In the genomic region with DNA sequence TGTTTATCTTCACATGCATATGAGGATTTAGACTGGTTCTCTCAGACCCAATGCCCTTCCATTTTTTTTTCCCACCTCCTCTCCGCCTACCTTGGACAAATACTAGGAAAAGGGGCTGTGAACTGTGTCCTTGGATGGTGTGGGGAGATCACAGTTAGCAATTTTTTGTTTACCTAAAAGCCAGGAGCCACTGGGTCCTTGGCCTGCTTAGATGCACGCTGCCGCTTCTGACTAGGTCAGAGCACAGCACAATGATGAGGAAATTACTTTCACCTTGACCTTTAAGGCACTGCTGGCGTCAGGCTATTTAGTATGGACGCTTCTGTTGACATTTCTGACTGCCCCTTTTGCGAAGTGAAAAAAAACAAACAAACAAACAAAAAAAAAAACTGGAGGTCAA, we compare ENCODE assay signal across 24 cellular contexts. TPM values are rescaled to one million over a fixed set of nuclear protein-coding genes. Genes with fewer than 3 reads are reported as not detected.
DNase-seq lines count a peak whose midpoint lies in the region; ATAC-seq and TF ChIP-seq lines count a peak whose summit lies in the region.
"Had no signal": no experiment of that assay in that cellular context is flagged by ENCODE, and none has a peak within 500 bp of the region (broad histone marks: within the 10 kb centered on the region; RNA-seq: fewer than 3 reads in every experiment).

No MANE protein-coding gene starts in this region.

- ATAC-seq in CD4-positive, CD25-positive, alpha-beta regulatory T cell (ENCODE audit: low read depth in 2 of 2) = no peak
- ATAC-seq: HCT116, Right ventricle myocardium inferior had no signal

- no peaks in the 10 kb centered on the region for H3K36me3 ChIP-seq in CD4-positive, CD25-positive, alpha-beta regulatory T cell (ENCODE audit: control insufficient read depth, insufficient read depth, low read length)
- no peaks in the 10 kb centered on the region for H3K36me3 ChIP-seq in adrenal gland (replicated peaks in 1 of 2)

- peaks cover 3% of the 10 kb centered on the region for H3K27me3 Mint-ChIP-seq in CD4-positive, CD25-positive, alpha-beta regulatory T cell
- H3K27me3 Mint-ChIP-seq in nephron progenitor cell (ENCODE audit: low read depth, poor library complexity) (peaks cover 16% of the 10 kb centered on the region), Calu3 (ENCODE audit: unreplicated experiment) (peaks cover 12% of the 10 kb centered on the region)
- H3K27me3 Mint-ChIP-seq: CD4-positive, alpha-beta memory T cell had no signal

- H3K9me3 ChIP-seq in CD4-positive, CD25-positive, alpha-beta regulatory T cell (ENCODE audit: control insufficient read depth in 2 of 2, low read length in 2 of 2) = no peaks in the 10 kb centered on the region
- H3K9me3 ChIP-seq in adrenal gland (replicated peaks in 1 of 3) = no peaks in the 10 kb centered on the region

- H3K36me3 Mint-ChIP-seq in CD4-positive, CD25-positive, alpha-beta regulatory T cell = no peaks in the 10 kb centered on the region
- H3K36me3 Mint-ChIP-seq in nephron progenitor cell (ENCODE audit: low read depth) (no peaks in the 10 kb centered on the region), Calu3 (ENCODE audit: insufficient read depth, unreplicated experiment) (peaks cover 17% of the 10 kb centered on the region)

- no peak overlapping the region for H3K4me3 ChIP-seq in CD4-positive, CD25-positive, alpha-beta regulatory T cell (ENCODE audit: low read depth, low read length)
- no peak overlapping the region for H3K4me3 ChIP-seq in adrenal gland

- WGBS in adrenal gland, 4 donors = 25 to 40% (median 36%) methylated on average over 6 of the region's 6 CpGs

- TF ChIP-seq POLR2A in adrenal gland (IDR thresholded peaks at IDR 0.05) = no peak

- intact Hi-C loops in adrenal gland (cut with DNase I) (no loop called here), Calu3 (cut with micrococcal nuclease; ENCODE audit: unreplicated experiment) (no loop called here)

- H3K27ac Mint-ChIP-seq in CD4-positive, CD25-positive, alpha-beta regulatory T cell = no peak overlapping the region
- H3K27ac Mint-ChIP-seq in nephron progenitor cell (no peak overlapping the region), Calu3 (ENCODE audit: unreplicated experiment) (no peak overlapping the region)

- H3K4me1 ChIP-seq in CD4-positive, CD25-positive, alpha-beta regulatory T cell (ENCODE audit: control insufficient read depth, insufficient read depth, low read length, poor library complexity, severe bottlenecking) = peaks cover 12% of the 10 kb centered on the region
- H3K4me1 ChIP-seq in adrenal gland (replicated peaks in 1 of 2) = peaks cover 0 to 29% of the 10 kb centered on the region in 2 donors

- CTCF ChIA-PET in Calu3 (lab: Charles Lee) = no interaction called here

- TF ChIP-seq CTCF in adrenal gland (IDR thresholded peaks at IDR 0.05) = no peak
- no peak for TF ChIP-seq CTCF in nephron progenitor cell (IDR thresholded peaks at IDR 0.05)
- TF ChIP-seq CTCF in Calu3 (IDR thresholded peaks at IDR 0.05; ENCODE audit: unreplicated experiment) = no peak

- H3K9me3 Mint-ChIP-seq in CD4-positive, CD25-positive, alpha-beta regulatory T cell = no peaks in the 10 kb centered on the region
- no peaks in the 10 kb centered on the region for H3K9me3 Mint-ChIP-seq in nephron progenitor cell
- H3K9me3 Mint-ChIP-seq in Calu3 (ENCODE audit: low read depth, unreplicated experiment) = no peaks in the 10 kb centered on the region
- H3K9me3 Mint-ChIP-seq: CD4-positive, alpha-beta memory T cell had no signal

- no peak for DNase-seq in CD4-positive, CD25-positive, alpha-beta regulatory T cell
- DNase-seq in HuH-7 (ENCODE audit: low spot score) = peak; percentile 52
- peak; percentile 48 to 76 (median 71) for DNase-seq in adrenal gland
- no peak for DNase-seq in nephron progenitor cell
- DNase-seq in Calu3 = no peak
- DNase-seq in NCI-H69 (lab: John Stamatoyannopoulos, UW) = no peak
- no peak for DNase-seq in stimulated activated CD4-positive, alpha-beta T cell treated with anti-CD3 and anti-CD28 coated beads, Interleukin-12 subunit alpha, Interleukin-12 subunit beta, amount 100 ng/mL, for 4 hours
- DNase-seq in ecto neural progenitor cell (ENCODE audit: low spot score) = no peak
- DNase-seq: CD4-positive, alpha-beta memory T cell; DMS153; GDM1; Karpas-422; NCI-H187 treated with DMSO at 0.1 percent for 48 hours; NCI-H226; NCI-H524; NCI-H82; OCI-M1 had no signal

- peaks cover 3% of the 10 kb centered on the region for H3K27me3 ChIP-seq in CD4-positive, CD25-positive, alpha-beta regulatory T cell (ENCODE audit: control insufficient read depth, insufficient read depth, low read length)
- H3K27me3 ChIP-seq in adrenal gland = no peaks in the 10 kb centered on the region

- H3K27ac ChIP-seq in CD4-positive, CD25-positive, alpha-beta regulatory T cell (ENCODE audit: insufficient read depth, low read length, poor library complexity, severe bottlenecking) = no peak overlapping the region
- H3K27ac ChIP-seq in adrenal gland = peak overlapping the region in 4 of 5 donors; percentile 19 to 96 (median 59)

- H3K4me3 Mint-ChIP-seq in CD4-positive, CD25-positive, alpha-beta regulatory T cell = peak overlapping the region; percentile 2 to 60 (median 21)
- peak overlapping the region; percentile 10 for H3K4me3 Mint-ChIP-seq in nephron progenitor cell
- H3K4me3 Mint-ChIP-seq in Calu3 (ENCODE audit: low read depth, unreplicated experiment) = no peak overlapping the region

- H3K4me1 Mint-ChIP-seq in CD4-positive, CD25-positive, alpha-beta regulatory T cell = peaks cover 0 to 15% (median 4%) of the 10 kb centered on the region in 4 donors
- peaks cover 16% of the 10 kb centered on the region for H3K4me1 Mint-ChIP-seq in nephron progenitor cell
- H3K4me1 Mint-ChIP-seq in Calu3 (ENCODE audit: low read depth, unreplicated experiment) = no peaks in the 10 kb centered on the region

- BruUV-seq in Calu3 (replicated peaks; lab: Mats Ljungman, UMichigan) = no TSS peak

RNA-seq across cellular contexts. Expression of gene CCDC38, which starts 1.9 kb away (rescaled TPM):
- total RNA-seq in CD4-positive, CD25-positive, alpha-beta regulatory T cell = not detected
- not detected for polyA plus RNA-seq in CD4-positive, CD25-positive, alpha-beta regulatory T cell
- total RNA-seq in adrenal gland (under 1 TPM in 6 of 8 donors, not detected in 2; 0.12 to 0.94 (median 0.62) TPM), Calu3 (2022) (0.24 TPM in 1 of 2 replicates, not detected in the other)
- polyA plus RNA-seq in adrenal gland = under 1 TPM; 0.44 to 0.92 (median 0.72) TPM
- total RNA-seq: H1, HT1080, M059J, Right ventricle myocardium inferior had no signal
- polyA plus RNA-seq: BJ, H1 had no signal

RNA-seq across cellular contexts. Expression of gene AMDHD1, which starts 2.6 kb away (rescaled TPM):
- total RNA-seq in CD4-positive, CD25-positive, alpha-beta regulatory T cell = 0.67 TPM
- polyA plus RNA-seq in CD4-positive, CD25-positive, alpha-beta regulatory T cell = under 1 TPM in 2 of 4 donors, not detected in 2; 0.23 to 0.86 TPM
- total RNA-seq in adrenal gland = 10 to 100 TPM in 6 of 8 donors, 1 to 10 TPM in 2; 4.6 to 48.9 (median 15.5) TPM
- 10 to 100 TPM; 10.5 to 87.4 (median 14.4) TPM for polyA plus RNA-seq in adrenal gland
- total RNA-seq in Calu3 (2022) = 1.2 and 1.6 TPM in 2 replicates
- total RNA-seq: H1 had no signal

RNA-seq across cellular contexts. Expression of gene HAL, which starts 55.6 kb away (rescaled TPM):
- total RNA-seq in CD4-positive, CD25-positive, alpha-beta regulatory T cell = 0.57 TPM
- not detected for polyA plus RNA-seq in CD4-positive, CD25-positive, alpha-beta regulatory T cell
- total RNA-seq in adrenal gland (under 1 TPM in 4 of 8 donors, not detected in 4; 0.14 to 0.40 (median 0.21) TPM), Calu3 (2022) (1.4 TPM in 2 replicates)
- polyA plus RNA-seq in adrenal gland = under 1 TPM; 0.13 to 0.24 (median 0.16) TPM
- total RNA-seq: M059J, SK-MEL-5 had no signal
- polyA plus RNA-seq: CD4-positive, alpha-beta memory T cell had no signal

Comparison
In these comparisons a context has a peak if more than half of its experiments do, and no peak if none do; other contexts are left out.
1. DNase-seq: peak in HuH-7 (single experiment) and adrenal gland (7 of 7); none in CD4-positive, CD25-positive, alpha-beta regulatory T cell (0 of 3), nephron progenitor cell (single experiment), Calu3 (single experiment), NCI-H69 (single experiment), stimulated activated CD4-positive, alpha-beta T cell treated with anti-CD3 and anti-CD28 coated beads, Interleukin-12 subunit alpha, Interleukin-12 subunit beta, amount 100 ng/mL, for 4 hours (single experiment) and ecto neural progenitor cell (single experiment).